ENCODE assay signal across 29 cellular contexts in genomic region chr6:80744213-80744612, GRCh38.
"Had no signal": no experiment of that assay in that cellular context is flagged by ENCODE, and none has a peak within 500 bp of the region (broad histone marks: within the 10 kb centered on the region; RNA-seq: fewer than 3 reads in every experiment).

No MANE protein-coding gene starts in this region.

- DNase-seq: activated B cell treated with CpG ODN at 0.5 μM for 24 hours; activated CD4-positive, alpha-beta memory T cell treated with anti-CD3 and anti-CD28 coated beads, Interleukin-2, amount 10 ng/mL, durations not matched to agents 7 days and 5 days; activated CD4-positive, alpha-beta T cell treated with anti-CD3 and anti-CD28 coated beads for 48 hours; activated CD4-positive, alpha-beta T cell treated with anti-CD3 and anti-CD28 coated beads, Interleukin-2, amount 10 ng/mL, durations not matched to agents 7 days and 5 days; activated CD4-positive, alpha-beta T cell treated with anti-CD3 and anti-CD28 coated beads, Interleukin-2, amount 50 U/mL, for 48 hours; activated CD4-positive, CD25-positive, alpha-beta regulatory T cell treated with anti-CD3 and anti-CD28 coated beads, Interleukin-2, amount 50 U/mL, for 72 hours; activated CD8-positive, alpha-beta memory T cell treated with anti-CD3 and anti-CD28 coated beads for 24 hours; activated CD8-positive, alpha-beta memory T cell treated with anti-CD3 and anti-CD28 coated beads, Interleukin-2, amount 10 ng/mL, durations not matched to agents 7 days and 5 days; activated CD8-positive, alpha-beta memory T cell treated with anti-CD3 and anti-CD28 coated beads, Interleukin-2, amount 50 U/mL, for 48 hours; activated CD8-positive, alpha-beta T cell treated with anti-CD3 and anti-CD28 coated beads, Interleukin-2, amount 10 ng/mL, durations not matched to agents 7 days and 5 days; activated effector memory CD4-positive, alpha-beta T cell treated with Interleukin-2 at 50 U/mL for 16 hours; activated gamma-delta T cell; activated naive CD4-positive, alpha-beta T cell treated with anti-CD3 and anti-CD28 coated beads, Interleukin-2, amount 10 ng/mL, durations not matched to agents 7 days and 5 days; activated naive CD4-positive, alpha-beta T cell treated with Interleukin-2 at 50 U/mL for 16 hours; activated naive CD8-positive, alpha-beta T cell treated with anti-CD3 and anti-CD28 coated beads, Interleukin-2, amount 10 ng/mL, durations not matched to agents 7 days and 5 days; activated naive CD8-positive, alpha-beta T cell treated with anti-CD3 and anti-CD28 coated beads, Interleukin-2, amount 50 U/mL, for 24 hours; activated T-cell treated with anti-CD3 and anti-CD28 coated beads, Interleukin-2, amount 50 U/mL, for 24 hours; activated T-cell treated with anti-CD3 and anti-CD28 coated beads, Interleukin-2, amount 50 U/mL, for 48 hours; amygdala; anterior cingulate cortex; caudate nucleus; cerebellar nuclear complex; T-helper 17 cell; T1000 had no signal

- ATAC-seq: activated CD8-positive, alpha-beta memory T cell treated with anti-CD3 and anti-CD28 coated beads, Interleukin-2, amount 10 ng/mL, durations not matched to agents 7 days and 5 days; activated CD8-positive, alpha-beta T cell treated with anti-CD3 and anti-CD28 coated beads, Interleukin-2, amount 10 ng/mL, durations not matched to agents 7 days and 5 days; activated naive CD8-positive, alpha-beta T cell treated with anti-CD3 and anti-CD28 coated beads, Interleukin-2, amount 50 U/mL, for 24 hours; T-helper 17 cell had no signal

- H3K9me3 ChIP-seq: ascending aorta had no signal

- H3K4me1 ChIP-seq: ascending aorta had no signal

- H3K27ac ChIP-seq: ascending aorta, cardiac muscle cell, VCaP had no signal

- FAIRE-seq: bronchial epithelial cell, TTC549 had no signal

- H3K4me3 ChIP-seq: ascending aorta, cardiac muscle cell had no signal

- H3K36me3 ChIP-seq: ascending aorta, cardiac muscle cell had no signal

- H3K27me3 ChIP-seq: ascending aorta, cardiac muscle cell had no signal
